ENCODE assay signal across 1 cellular context in genomic region chr17:2049333-2050245, GRCh38.
TF ChIP-seq lines count a peak whose summit lies in the region.

No MANE protein-coding gene starts in this region.

TF ChIP-seq in K562, 482 proteins besides CTCF, POLR2A, EP300 and RAD21 (continued from another document and continues in another):
- TF ChIP-seq ATF3 (IDR thresholded peaks at IDR 0.05) = no peak
- no peak for TF ChIP-seq ATF3 (CRISPR knock-in tag; conservative IDR thresholded peaks at IDR 0.05)
- no peak for TF ChIP-seq NFE2L1 (tag; IDR thresholded peaks at IDR 0.05; ENCODE audit: borderline replicate concordance, low read depth)
- TF ChIP-seq HDAC1 (IDR thresholded peaks at IDR 0.05) = 0 out of 4 replicates have a peak, but pooled peaks of 1 of the 2 experiments have one; percentile 12
- 0 out of 2 replicates have a peak, but pooled peaks have one; percentile 26 for TF ChIP-seq BHLHE40 (IDR thresholded peaks at IDR 0.05; ENCODE audit: low read length)
- TF ChIP-seq ETV5 (CRISPR knock-in tag; IDR thresholded peaks at IDR 0.05; ENCODE audit: low read depth) = no peak
- TF ChIP-seq YBX1 (IDR thresholded peaks at IDR 0.05) = no peak
- no peak for TF ChIP-seq ZBTB34 (CRISPR knock-in tag; IDR thresholded peaks at IDR 0.05)
- TF ChIP-seq ZNF707 (CRISPR knock-in tag; conservative IDR thresholded peaks at IDR 0.05) = no peak
- TF ChIP-seq JUND (IDR thresholded peaks at IDR 0.05; ENCODE audit: borderline replicate concordance, low read depth, low read length) = no peak
- TF ChIP-seq JUND (tag; IDR thresholded peaks at IDR 0.05; ENCODE audit: borderline replicate concordance, low read depth, low read length) = no peak
- peak; percentile 99 for TF ChIP-seq VEZF1 (CRISPR knock-in tag; IDR thresholded peaks at IDR 0.05)
- no peak for TF ChIP-seq NR2F6 (CRISPR knock-in tag; IDR thresholded peaks at IDR 0.05)
- TF ChIP-seq RBM22 (IDR thresholded peaks at IDR 0.05; ENCODE audit: low read depth, low read length, poor library complexity, severe bottlenecking) = peak; percentile 89
- TF ChIP-seq ID3 (CRISPR knock-in tag; IDR thresholded peaks at IDR 0.05) = no peak
- no peak for TF ChIP-seq ID3 (tag; IDR thresholded peaks at IDR 0.05)
- TF ChIP-seq POLR2G (IDR thresholded peaks at IDR 0.05; ENCODE audit: low read depth, low read length) = peak; percentile 46; the same call in 1 of the 2 replicates
- no peak for TF ChIP-seq NFIX (CRISPR knock-in tag; IDR thresholded peaks at IDR 0.05; ENCODE audit: low read depth)
- no peak for TF ChIP-seq MEIS2 (IDR thresholded peaks at IDR 0.05; ENCODE audit: partially characterized antibody)
- no peak for TF ChIP-seq ATF4 (CRISPR knock-in tag; IDR thresholded peaks at IDR 0.05)
- TF ChIP-seq YY1 (IDR thresholded peaks at IDR 0.05; ENCODE audit: borderline replicate concordance in 1 of 3, control insufficient read depth in 1 of 3, extremely low read depth in 1 of 3, insufficient read depth in 3 of 3, insufficient read length in 1 of 3, insufficient replicate concordance in 2 of 3, low read depth in 1 of 3, low read length in 2 of 3) = peak in 2 of 3 experiments; percentile 53 to 65
- no peak for TF ChIP-seq ZBTB2 (IDR thresholded peaks at IDR 0.05)
- TF ChIP-seq L3MBTL2 (IDR thresholded peaks at IDR 0.05) = peak; percentile 12; the same call in 1 of the 2 replicates
- TF ChIP-seq RUNX1 (IDR thresholded peaks at IDR 0.05; ENCODE audit: low read depth) = no peak
- TF ChIP-seq DACH1 (IDR thresholded peaks at IDR 0.05; ENCODE audit: partially characterized antibody) = no peak
- TF ChIP-seq ZNF407 (IDR thresholded peaks at IDR 0.05; ENCODE audit: low read depth) = no peak
- 0 out of 2 replicates have a peak, but pooled peaks have one; percentile 5 for TF ChIP-seq ZNF431 (CRISPR knock-in tag; IDR thresholded peaks at IDR 0.05)
- TF ChIP-seq DLX4 (CRISPR knock-in tag; IDR thresholded peaks at IDR 0.05) = no peak
- peak in 1 of 2 experiments; percentile 56; a peak in 1 of 4 replicates for TF ChIP-seq NONO (IDR thresholded peaks at IDR 0.05; ENCODE audit: low read depth in 2 of 2, low read length in 1 of 2)
- TF ChIP-seq ATF7 (IDR thresholded peaks at IDR 0.05) = 0 out of 2 replicates have a peak, but pooled peaks have one; percentile 10
- no peak for TF ChIP-seq SETDB1 (IDR thresholded peaks at IDR 0.05; ENCODE audit: low read length)
- TF ChIP-seq RB1 (IDR thresholded peaks at IDR 0.05; ENCODE audit: low read depth) = 0 out of 2 replicates have a peak, but pooled peaks have one; percentile 12
- TF ChIP-seq TCF7 (IDR thresholded peaks at IDR 0.05; ENCODE audit: borderline replicate concordance) = no peak
- TF ChIP-seq CBX3 (IDR thresholded peaks at IDR 0.05; ENCODE audit: borderline replicate concordance in 1 of 2, low read length in 2 of 2) = no peak
- TF ChIP-seq NRF1 (conservative IDR thresholded peaks at IDR 0.05 in 1 of 2, IDR thresholded peaks at IDR 0.05 in 1 of 2) = peak; percentile 66 to 75; a peak in 2 of 4 replicates
- peak; percentile 61 for TF ChIP-seq MAX (CRISPR knock-in tag; IDR thresholded peaks at IDR 0.05)
- TF ChIP-seq MXI1 (IDR thresholded peaks at IDR 0.05; ENCODE audit: low read depth, low read length) = peak; percentile 93
- no peak for TF ChIP-seq KDM2B (CRISPR knock-in tag; IDR thresholded peaks at IDR 0.05)
- no peak for TF ChIP-seq ELF2 (CRISPR knock-in tag; IDR thresholded peaks at IDR 0.05)
- TF ChIP-seq CREM (IDR thresholded peaks at IDR 0.05; ENCODE audit: low read depth) = peak; percentile 73
- no peak for TF ChIP-seq CBFB (CRISPR knock-in tag; IDR thresholded peaks at IDR 0.05)
- peak; percentile 91 for TF ChIP-seq SAFB (IDR thresholded peaks at IDR 0.05; ENCODE audit: borderline replicate concordance, low read depth, low read length)
- peak; percentile 84 for TF ChIP-seq ARID4B (CRISPR knock-in tag; IDR thresholded peaks at IDR 0.05)
- no peak for TF ChIP-seq ETV1 (tag; conservative IDR thresholded peaks at IDR 0.05; ENCODE audit: low read depth)
